8 cellular contexts compared by ENCODE assay signal in genomic region chr19:48638831-48639381, GRCh38. TPM values are rescaled to one million over a fixed set of nuclear protein-coding genes. Genes with fewer than 3 reads are reported as not detected.
A peak's percentile ranks its signal among the peaks of the same experiment; 100 is the strongest.
DNase-seq lines count a peak whose midpoint lies in the region; ATAC-seq, FAIRE-seq and TF ChIP-seq lines count a peak whose summit lies in the region.

No MANE protein-coding gene starts in this region.

- peak overlapping the region; percentile 97 to 100 (median 98) for H3K27ac Mint-ChIP-seq in naive thymus-derived CD4-positive, alpha-beta T cell

- peak overlapping the region; percentile 94 for H3K27ac ChIP-seq in A673 (ENCODE audit: low read depth, low read length, poor library complexity, severe bottlenecking)
- peak overlapping the region; percentile 99 for H3K27ac ChIP-seq in breast epithelium
- peak overlapping the region; percentile 90 for H3K27ac ChIP-seq in naive thymus-derived CD4-positive, alpha-beta T cell (ENCODE audit: low read depth, low read length)

- POLR2A ChIA-PET in A673 (lab: Charles Lee; ENCODE audit: low non-redundant PET), result no interaction called here
- POLR2A ChIA-PET in naive thymus-derived CD4-positive, alpha-beta T cell (lab: Charles Lee), result interaction anchor here (0.6 to 1.5 kb wide), 3 partner anchors 76 to 307 kb away, joined by 3 read pairs; no protein-coding TSS in a partner anchor

- peak overlapping the region; percentile 87 to 100 (median 98) for H3K4me3 Mint-ChIP-seq in naive thymus-derived CD4-positive, alpha-beta T cell

- no peak overlapping the region for H3K4me3 ChIP-seq in A673 (ENCODE audit: low read depth, low read length, poor library complexity, severe bottlenecking)
- peak overlapping the region; percentile 63 to 88 (median 77) for H3K4me3 ChIP-seq in breast epithelium
- H3K4me3 ChIP-seq in naive thymus-derived CD4-positive, alpha-beta T cell (ENCODE audit: low read length), result peak overlapping the region; percentile 77

- intact Hi-C loops in A673 (cut with micrococcal nuclease; ENCODE audit: unreplicated experiment) (no loop called here), breast epithelium (cut with DNase I; ENCODE audit: low total_unique reads) (no loop called here)
- intact Hi-C loops in naive thymus-derived CD4-positive, alpha-beta T cell (cut with micrococcal nuclease), result loop anchor here (1.0 to 10.0 kb wide), 16 partner anchors 7 to 1527 kb away; partner anchors contain the start of genes CA11 (in 2 of the 2), CCDC9 (in 2 of the 2), PRMT1 (in 2 of the 2) and AKT1S1 (in 1 of the 2)

- H3K9me3 ChIP-seq in A673 (ENCODE audit: low read depth, low read length, poor library complexity, severe bottlenecking) (no peaks in the 10 kb centered on the region), breast epithelium (no peaks in the 10 kb centered on the region)
- no peaks in the 10 kb centered on the region for H3K9me3 ChIP-seq in naive thymus-derived CD4-positive, alpha-beta T cell (ENCODE audit: control insufficient read depth in 2 of 3, low read length in 3 of 3)

- peaks cover 0 to 11% (median 0%) of the 10 kb centered on the region in 5 donors for H3K27me3 Mint-ChIP-seq in naive thymus-derived CD4-positive, alpha-beta T cell

- no peak for TF ChIP-seq CTCF in A673 (conservative IDR thresholded peaks at IDR 0.05; ENCODE audit: low read depth, low read length)
- no peak for TF ChIP-seq CTCF in breast epithelium (IDR thresholded peaks at IDR 0.05)

- H3K9me3 Mint-ChIP-seq in naive thymus-derived CD4-positive, alpha-beta T cell, result peaks cover 0 to 10% (median 0%) of the 10 kb centered on the region in 11 donors

- H3K4me1 Mint-ChIP-seq in naive thymus-derived CD4-positive, alpha-beta T cell, result peaks cover 13 to 37% (median 31%) of the 10 kb centered on the region in 7 donors

- BruUV-seq in A673 (replicated peaks; lab: Mats Ljungman, UMichigan), result no TSS peak

- TF ChIP-seq RAD21 in Ishikawa (IDR thresholded peaks at IDR 0.05; ENCODE audit: low read depth), result no peak

- FAIRE-seq in RCC 7860 (lab: Jason Lieb, UNC), result no peak

- no peak for ATAC-seq in naive thymus-derived CD4-positive, alpha-beta T cell
- no peak for ATAC-seq in HG02870 (IDR thresholded peaks at IDR 0.05; ENCODE audit: unreplicated experiment)

- H3K4me1 ChIP-seq in A673 (ENCODE audit: insufficient read depth, low read length, poor library complexity, severe bottlenecking), result peaks cover 20% of the 10 kb centered on the region
- peaks cover 0 to 3% of the 10 kb centered on the region in 2 donors for H3K4me1 ChIP-seq in breast epithelium
- H3K4me1 ChIP-seq in naive thymus-derived CD4-positive, alpha-beta T cell (ENCODE audit: control insufficient read depth in 2 of 2, insufficient read depth in 2 of 2, low read length in 2 of 2), result peaks cover 22 to 23% of the 10 kb centered on the region in 2 donors

- no peak for TF ChIP-seq POLR2A in breast epithelium (IDR thresholded peaks at IDR 0.05)

- H3K36me3 ChIP-seq in A673 (ENCODE audit: insufficient read depth, low read length, poor library complexity, severe bottlenecking) (no peaks in the 10 kb centered on the region), breast epithelium (no peaks in the 10 kb centered on the region)
- peaks cover 0 to 12% (median 0%) of the 10 kb centered on the region in 3 experiments for H3K36me3 ChIP-seq in naive thymus-derived CD4-positive, alpha-beta T cell (ENCODE audit: control insufficient read depth in 2 of 3, insufficient read depth in 3 of 3, low read length in 3 of 3)

- H3K27me3 ChIP-seq in A673 (replicated peaks; ENCODE audit: insufficient read depth, low read depth, low read length, poor library complexity) (no peaks in the 10 kb centered on the region), breast epithelium (no peaks in the 10 kb centered on the region)
- no peaks in the 10 kb centered on the region for H3K27me3 ChIP-seq in naive thymus-derived CD4-positive, alpha-beta T cell (ENCODE audit: control insufficient read depth in 2 of 2, insufficient read depth in 2 of 2, low read length in 2 of 2)

- CTCF ChIA-PET in A673 (lab: Charles Lee), result no interaction called here
- CTCF ChIA-PET in naive thymus-derived CD4-positive, alpha-beta T cell (lab: Charles Lee), result no interaction called here

- no peak for TF ChIP-seq EP300 in Ishikawa (IDR thresholded peaks at IDR 0.05; ENCODE audit: borderline replicate concordance)

- no peak for DNase-seq in A673 (ENCODE audit: low spot score)
- peak in 1 of 2 donors; percentile 39 for DNase-seq in breast epithelium (ENCODE audit: low spot score in 2 of 2)
- peak in 1 of 9 donors; percentile 32 for DNase-seq in naive thymus-derived CD4-positive, alpha-beta T cell
- no peak for DNase-seq in RCC 7860 (ENCODE audit: low spot score)
- no peak for DNase-seq in NCI-H345 (lab: John Stamatoyannopoulos, UW)
- DNase-seq in cerebellar nuclear complex (lab: John Stamatoyannopoulos, UW), result no peak

- H3K36me3 Mint-ChIP-seq in naive thymus-derived CD4-positive, alpha-beta T cell, result peaks cover 0 to 5% (median 0%) of the 10 kb centered on the region in 5 donors

TF ChIP-seq in Ishikawa, 13 proteins besides CTCF, POLR2A, EP300 and RAD21:
- TF ChIP-seq TEAD4 (IDR thresholded peaks at IDR 0.05) (no peak), CREB1 (IDR thresholded peaks at IDR 0.05; ENCODE audit: low read depth) (peak; percentile 19; the same call in 1 of the 2 replicates), ZBTB7A (IDR thresholded peaks at IDR 0.05; ENCODE audit: low read depth) (no peak; the same call in 1 of the 2 replicates)

RNA-seq across cellular contexts. Expression of gene DBP, which starts 1.7 kb away (rescaled TPM):
- total RNA-seq in A673 (2021) (14.2 and 22.1 TPM in 2 replicates), breast epithelium (10 to 100 TPM in 1 of 3 donors, 1 to 10 TPM in 2; 3.9 to 10.8 (median 5.0) TPM)
- 10 to 100 TPM; 11.9 to 79.9 (median 33.2) TPM for total RNA-seq in naive thymus-derived CD4-positive, alpha-beta T cell
- polyA plus RNA-seq in naive thymus-derived CD4-positive, alpha-beta T cell, result 100 to 1,000 TPM in 1 of 2 donors, 10 to 100 TPM in 1; 61.7 to 130 TPM

RNA-seq across cellular contexts. Expression of gene CA11, which starts 7.1 kb away (rescaled TPM):
- total RNA-seq in A673 (2021), result 36.8 and 38.2 TPM in 2 replicates
- 10 to 100 TPM in 1 of 3 donors, 1 to 10 TPM in 2; 2.2 to 14.2 (median 9.8) TPM for total RNA-seq in breast epithelium
- 10 to 100 TPM in 4 of 5 experiments, 1 to 10 TPM in 1; 7.5 to 20.5 (median 12.5) TPM for total RNA-seq in naive thymus-derived CD4-positive, alpha-beta T cell
- polyA plus RNA-seq in naive thymus-derived CD4-positive, alpha-beta T cell, result 1 to 10 TPM; 6.3 to 8.0 TPM

RNA-seq across cellular contexts. Expression of gene SPHK2, which starts 19.6 kb away (rescaled TPM):
- total RNA-seq in A673 (2021) (38.8 and 43.0 TPM in 2 replicates), breast epithelium (10 to 100 TPM in 2 of 3 donors, 1 to 10 TPM in 1; 7.4 to 10.8 (median 10.5) TPM)
- total RNA-seq in naive thymus-derived CD4-positive, alpha-beta T cell, result 10 to 100 TPM; 20.1 to 34.7 (median 30.5) TPM
- 10 to 100 TPM; 11.2 to 11.7 TPM for polyA plus RNA-seq in naive thymus-derived CD4-positive, alpha-beta T cell

RNA-seq across cellular contexts. Expression of gene RPL18, which starts 19.9 kb away (rescaled TPM):
- total RNA-seq in A673 (2021) (1,417 and 1,448 TPM in 2 replicates), breast epithelium (1,000 to 10,000 TPM; 1,880 to 2,937 (median 2,507) TPM)
- 1,000 to 10,000 TPM; 1,570 to 2,826 (median 2,745) TPM for total RNA-seq in naive thymus-derived CD4-positive, alpha-beta T cell
- polyA plus RNA-seq in naive thymus-derived CD4-positive, alpha-beta T cell, result 1,000 to 10,000 TPM; 2,813 to 2,817 TPM

RNA-seq across cellular contexts. Expression of gene FAM83E, which starts 24.0 kb away (rescaled TPM):
- total RNA-seq in A673 (2021), result 5.5 and 6.1 TPM in 2 replicates
- total RNA-seq in breast epithelium, result 1 to 10 TPM in 2 of 3 donors, not detected in 1; 3.3 to 5.6 TPM
- 1 to 10 TPM in 3 of 5 experiments, under 1 TPM in 1, not detected in 1; 0.80 to 3.7 (median 2.9) TPM for total RNA-seq in naive thymus-derived CD4-positive, alpha-beta T cell
- under 1 TPM in 1 of 2 donors, not detected in 1; 0.66 TPM for polyA plus RNA-seq in naive thymus-derived CD4-positive, alpha-beta T cell

Comparison
In these comparisons a context has a peak if more than half of its experiments do, and no peak if none do; other contexts are left out.
1. intact Hi-C loops: an anchor here in naive thymus-derived CD4-positive, alpha-beta T cell (1.0 to 10.0 kb wide); none called in A673 and breast epithelium.